ENCODE assay signal across 22 cellular contexts in genomic region chr13:97544041-97544765, GRCh38.
"Had no signal": no experiment of that assay in that cellular context is flagged by ENCODE, and none has a peak within 500 bp of the region (broad histone marks: within the 10 kb centered on the region; RNA-seq: fewer than 3 reads in every experiment).

No MANE protein-coding gene starts in this region.

- H3K36me3 Mint-ChIP-seq: activated CD8-positive, alpha-beta memory T cell treated with anti-CD3 and anti-CD28 coated beads, Interleukin-2, amount 10 ng/mL, durations not matched to agents 7 days and 5 days; activated naive CD4-positive, alpha-beta T cell treated with anti-CD3 and anti-CD28 coated beads, Interleukin-2, amount 50 U/mL, for 24 hours; natural killer cell treated with Interleukin-12 subunit alpha and Interleukin-12 subunit beta and Interleukin-15 and Interleukin-18, amount 100 ng/mL, for 72 hours had no signal

- H3K4me3 ChIP-seq: gastrocnemius medialis, left ventricle myocardium inferior, lung, mucosa of descending colon, testis had no signal

- H3K9me3 Mint-ChIP-seq: activated naive CD4-positive, alpha-beta T cell treated with anti-CD3 and anti-CD28 coated beads, Interleukin-2, amount 50 U/mL, for 24 hours; activated T-helper 2 cell treated with anti-CD3 and anti-CD28 coated beads, Interferon-gamma antibody, Interleukin-2, Interleukin-4, amounts not matched to agents 10 μg/mL and 5 μg/mL and 100 μg/mL, durations not matched to agents 14 hours and 24 hours and 36 hours; natural killer cell treated with Interleukin-12 subunit alpha and Interleukin-12 subunit beta and Interleukin-15 and Interleukin-18, amount 100 ng/mL, for 72 hours had no signal

- ATAC-seq: activated CD4-positive, alpha-beta T cell treated with anti-CD3 and anti-CD28 coated beads for 36 hours; activated CD8-positive, alpha-beta memory T cell treated with anti-CD3 and anti-CD28 coated beads, Interleukin-2, amount 10 ng/mL, durations not matched to agents 7 days and 5 days; activated CD8-positive, alpha-beta T cell treated with anti-CD3 and anti-CD28 coated beads, Interleukin-2, amount 10 ng/mL, durations not matched to agents 7 days and 5 days; esophagus mucosa; gastrocnemius medialis; mucosa of descending colon; natural killer cell treated with Interleukin-12 subunit alpha and Interleukin-12 subunit beta and Interleukin-15 and Interleukin-18, amount 100 ng/mL, for 72 hours; right cardiac atrium; stimulated activated naive CD8-positive, alpha-beta T cell treated with anti-CD3 and anti-CD28 coated beads, Interleukin-15, Interleukin-2, amounts not matched to agents 100 U/mL and 50 U/mL, for 24 hours had no signal

- H3K9me3 ChIP-seq: gastrocnemius medialis, left ventricle myocardium inferior, mucosa of descending colon, testis had no signal

- H3K27me3 Mint-ChIP-seq: activated CD8-positive, alpha-beta memory T cell treated with anti-CD3 and anti-CD28 coated beads, Interleukin-2, amount 10 ng/mL, durations not matched to agents 7 days and 5 days; activated naive CD4-positive, alpha-beta T cell treated with anti-CD3 and anti-CD28 coated beads, Interleukin-2, amount 50 U/mL, for 24 hours had no signal

- H3K4me1 ChIP-seq: gastrocnemius medialis, testis had no signal

- H3K27me3 ChIP-seq: gastrocnemius medialis, testis had no signal

- H3K4me3 Mint-ChIP-seq: activated CD4-positive, alpha-beta T cell treated with anti-CD3 and anti-CD28 coated beads for 36 hours; activated CD8-positive, alpha-beta memory T cell treated with anti-CD3 and anti-CD28 coated beads, Interleukin-2, amount 10 ng/mL, durations not matched to agents 7 days and 5 days; activated CD8-positive, alpha-beta T cell treated with anti-CD3 and anti-CD28 coated beads, Interleukin-2, amount 10 ng/mL, durations not matched to agents 7 days and 5 days; activated naive CD4-positive, alpha-beta T cell treated with anti-CD3 and anti-CD28 coated beads, Interleukin-2, amount 50 U/mL, for 24 hours; natural killer cell treated with Interleukin-12 subunit alpha and Interleukin-12 subunit beta and Interleukin-15 and Interleukin-18, amount 100 ng/mL, for 72 hours had no signal

- H3K27ac ChIP-seq: gastrocnemius medialis, left ventricle myocardium inferior, testis had no signal

- H3K4me1 Mint-ChIP-seq: activated naive CD4-positive, alpha-beta T cell treated with anti-CD3 and anti-CD28 coated beads, Interleukin-2, amount 50 U/mL, for 24 hours had no signal

- DNase-seq: activated CD4-positive, alpha-beta T cell treated with anti-CD3 and anti-CD28 coated beads for 36 hours; activated CD4-positive, CD25-positive, alpha-beta regulatory T cell; activated CD8-positive, alpha-beta memory T cell treated with anti-CD3 and anti-CD28 coated beads, Interleukin-2, amount 10 ng/mL, durations not matched to agents 7 days and 5 days; activated CD8-positive, alpha-beta T cell treated with anti-CD3 and anti-CD28 coated beads, Interleukin-2, amount 10 ng/mL, durations not matched to agents 7 days and 5 days; activated T-cell treated with anti-CD3 and anti-CD28 coated beads, Interleukin-2, amount 50 U/mL, for 48 hours; aorta; caudate nucleus; gastrocnemius medialis; glutamatergic neuron; islet precursor cell; left ventricle myocardium inferior; mucosa of descending colon; stimulated activated CD4-positive, alpha-beta T cell treated with anti-CD3 and anti-CD28 coated beads, Interleukin-12 subunit alpha, Interleukin-12 subunit beta, amount 100 ng/mL, for 4 hours; stimulated activated CD4-positive, alpha-beta T cell treated with anti-CD3 and anti-CD28 coated beads, Interleukin-4, amount 100 ng/mL, for 1 hour; stimulated activated naive CD8-positive, alpha-beta T cell treated with anti-CD3 and anti-CD28 coated beads, Interleukin-15, Interleukin-2, amounts not matched to agents 100 U/mL and 50 U/mL, for 24 hours; testis had no signal

- H3K36me3 ChIP-seq: gastrocnemius medialis, left ventricle myocardium inferior had no signal

- H3K27ac Mint-ChIP-seq: activated CD4-positive, alpha-beta T cell treated with anti-CD3 and anti-CD28 coated beads for 36 hours; activated CD8-positive, alpha-beta memory T cell treated with anti-CD3 and anti-CD28 coated beads, Interleukin-2, amount 10 ng/mL, durations not matched to agents 7 days and 5 days; activated CD8-positive, alpha-beta T cell treated with anti-CD3 and anti-CD28 coated beads, Interleukin-2, amount 10 ng/mL, durations not matched to agents 7 days and 5 days; activated naive CD4-positive, alpha-beta T cell treated with anti-CD3 and anti-CD28 coated beads, Interleukin-2, amount 50 U/mL, for 24 hours; activated T-helper 2 cell treated with anti-CD3 and anti-CD28 coated beads, Interferon-gamma antibody, Interleukin-2, Interleukin-4, amounts not matched to agents 10 μg/mL and 5 μg/mL and 100 μg/mL, durations not matched to agents 14 hours and 24 hours and 36 hours; natural killer cell treated with Interleukin-12 subunit alpha and Interleukin-12 subunit beta and Interleukin-15 and Interleukin-18, amount 100 ng/mL, for 72 hours had no signal
